ENCODE assay signal across 21 cellular contexts in genomic region chr21:46379691-46380090, GRCh38. TPM values are rescaled to one million over a fixed set of nuclear protein-coding genes. Genes with fewer than 3 reads are reported as not detected.
A peak's percentile ranks its signal among the peaks of the same experiment; 100 is the strongest.
DNase-seq lines count a peak whose midpoint lies in the region; ATAC-seq and TF ChIP-seq lines count a peak whose summit lies in the region.
"Had no signal": no experiment of that assay in that cellular context is flagged by ENCODE, and none has a peak within 500 bp of the region (broad histone marks: within the 10 kb centered on the region; RNA-seq: fewer than 3 reads in every experiment).

No MANE protein-coding gene starts in this region.

- H3K4me3 ChIP-seq in mesenchymal stem cell (ENCODE audit: insufficient read depth in 1 of 2, low read depth in 1 of 2, low read length in 2 of 2), result no peak overlapping the region
- H3K4me3 ChIP-seq in skeletal muscle tissue (ENCODE audit: low read length in 3 of 3), result no peak overlapping the region
- no peak overlapping the region for H3K4me3 ChIP-seq in transverse colon
- H3K4me3 ChIP-seq: SJCRH30 had no signal

- peaks cover 19 to 31% of the 10 kb centered on the region in 2 donors for H3K9me3 Mint-ChIP-seq in activated T-cell treated with anti-CD3 and anti-CD28 coated beads, Interleukin-2, amount 50 U/mL, for 72 hours
- H3K9me3 Mint-ChIP-seq in osteocyte (ENCODE audit: unreplicated experiment), result peaks cover 10% of the 10 kb centered on the region

- H3K27ac ChIP-seq in VCaP (peak overlapping the region; percentile 68), mesenchymal stem cell (ENCODE audit: low read length, poor library complexity, severe bottlenecking) (no peak overlapping the region), skeletal muscle tissue (ENCODE audit: low read depth, low read length) (peak overlapping the region; percentile 96), transverse colon (no peak overlapping the region)
- H3K27ac ChIP-seq: HL-60, KMS-11, SJCRH30 had no signal

- no peak overlapping the region for H2BK120ac ChIP-seq in mesenchymal stem cell (ENCODE audit: low read depth, low read length)

- H3K9ac ChIP-seq in mesenchymal stem cell (ENCODE audit: low read length) (no peak overlapping the region), skeletal muscle tissue (ENCODE audit: low read depth in 1 of 3, low read length in 3 of 3) (peak overlapping the region in 1 of 3 donors; percentile 62)
- H3K9ac ChIP-seq: KMS-11 had no signal

- H3K4me1 Mint-ChIP-seq in activated T-cell treated with anti-CD3 and anti-CD28 coated beads, Interleukin-2, amount 50 U/mL, for 72 hours (ENCODE audit: low read depth), result peaks cover 4% of the 10 kb centered on the region
- H3K4me1 Mint-ChIP-seq in osteocyte (ENCODE audit: unreplicated experiment), result peaks cover 5% of the 10 kb centered on the region

- no peak overlapping the region for H2AFZ ChIP-seq in mesenchymal stem cell (ENCODE audit: low read depth, low read length)

- in situ Hi-C loops in transverse colon (cut with MboI; ENCODE audit: low pct_ligation_motif_present in 1 of 4, low pct_unique_long_range_greater_than_20kb in 1 of 4, low sequenced_read_pairs in 3 of 4), result no loop called here

- H3K18ac ChIP-seq in mesenchymal stem cell (ENCODE audit: low read depth in 1 of 2, low read length in 2 of 2), result no peak overlapping the region

- no peak for TF ChIP-seq EP300 in transverse colon (IDR thresholded peaks at IDR 0.05; ENCODE audit: low read depth)

- H3K27me3 Mint-ChIP-seq in activated T-cell treated with anti-CD3 and anti-CD28 coated beads, Interleukin-2, amount 50 U/mL, for 72 hours (ENCODE audit: low read depth), result no peaks in the 10 kb centered on the region
- no peaks in the 10 kb centered on the region for H3K27me3 Mint-ChIP-seq in osteocyte (ENCODE audit: unreplicated experiment)
- H3K27me3 Mint-ChIP-seq: T-cell had no signal

- H3K27me3 ChIP-seq in mesenchymal stem cell (ENCODE audit: control insufficient read depth in 1 of 2, insufficient read depth in 1 of 2, low read length in 2 of 2), result no peaks in the 10 kb centered on the region
- H3K27me3 ChIP-seq in skeletal muscle tissue (ENCODE audit: control insufficient read depth in 3 of 3, insufficient read depth in 3 of 3, low read length in 3 of 3), result no peaks in the 10 kb centered on the region
- H3K27me3 ChIP-seq in transverse colon, result no peaks in the 10 kb centered on the region
- H3K27me3 ChIP-seq: SJCRH30 had no signal

- peaks cover 23 to 48% of the 10 kb centered on the region in 2 experiments for H3K36me3 ChIP-seq in mesenchymal stem cell (ENCODE audit: control insufficient read depth in 1 of 2, insufficient read depth in 2 of 2, low read depth in 1 of 2, low read length in 2 of 2)
- H3K36me3 ChIP-seq in skeletal muscle tissue (ENCODE audit: control insufficient read depth in 3 of 3, insufficient read depth in 3 of 3, low read length in 3 of 3), result peaks cover 8 to 39% (median 23%) of the 10 kb centered on the region in 3 donors
- H3K36me3 ChIP-seq in transverse colon, result no peaks in the 10 kb centered on the region

- DNase-seq in activated T-cell treated with anti-CD3 and anti-CD28 coated beads, Interleukin-2, amount 50 U/mL, for 72 hours, result no peak
- no peak for DNase-seq in activated T-cell treated with anti-CD3 and anti-CD28 coated beads, Interleukin-2, amount 50 U/mL, for 1 hour
- DNase-seq in mesenchymal stem cell, result no peak
- DNase-seq in transverse colon, result no peak
- DNase-seq in osteocyte (ENCODE audit: extremely low spot score, unreplicated experiment), result no peak
- DNase-seq in NCI-H1048 (lab: John Stamatoyannopoulos, UW), result no peak
- DNase-seq: 8988T, DMS 273 treated with DMSO at 0.1 percent for 48 hours, DND-41, NCI-H1105, NCI-H146, NCI-H2029, NCI-H524 treated with DMSO at 0.1 percent for 48 hours, NCI-H82, SJCRH30, T-cell had no signal

- no peak overlapping the region for H3K4me2 ChIP-seq in mesenchymal stem cell (ENCODE audit: low read length, poor library complexity, severe bottlenecking)
- H3K4me2 ChIP-seq: KMS-11 had no signal

- H3K9me3 ChIP-seq in mesenchymal stem cell (ENCODE audit: control insufficient read depth, low read length), result no peaks in the 10 kb centered on the region
- no peaks in the 10 kb centered on the region for H3K9me3 ChIP-seq in skeletal muscle tissue (ENCODE audit: control insufficient read depth in 3 of 3, low read length in 3 of 3)
- no peaks in the 10 kb centered on the region for H3K9me3 ChIP-seq in transverse colon
- H3K9me3 ChIP-seq: SJCRH30 had no signal

- H2BK12ac ChIP-seq in mesenchymal stem cell (ENCODE audit: low read length in 2 of 2), result no peak overlapping the region

- H3K23ac ChIP-seq in mesenchymal stem cell (ENCODE audit: low read length in 2 of 2), result no peak overlapping the region

- H2AK5ac ChIP-seq in mesenchymal stem cell (ENCODE audit: low read length, severe bottlenecking), result no peak overlapping the region

- H3K4me3 Mint-ChIP-seq in activated T-cell treated with anti-CD3 and anti-CD28 coated beads, Interleukin-2, amount 50 U/mL, for 72 hours, result no peak overlapping the region
- H3K4me3 Mint-ChIP-seq in osteocyte (ENCODE audit: unreplicated experiment), result no peak overlapping the region
- H3K4me3 Mint-ChIP-seq: T-cell had no signal

- ATAC-seq in activated T-cell treated with anti-CD3 and anti-CD28 coated beads, Interleukin-2, amount 50 U/mL, for 72 hours (replicated peaks in 1 of 2), result no peak
- ATAC-seq: Panc1, T-cell had no signal

- no peak overlapping the region for H3K14ac ChIP-seq in mesenchymal stem cell (ENCODE audit: low read length in 2 of 2)

- WGBS in mesenchymal stem cell, result 98% methylated on average over 9 of the region's 9 CpGs
- 96 to 100% methylated on average over 3 to 9 of the region's 9 CpGs for WGBS in transverse colon (ENCODE audit: low coverage in 1 of 2), 2 donors

- H3K4me1 ChIP-seq in mesenchymal stem cell (ENCODE audit: control insufficient read depth, insufficient read depth, low read depth, low read length) (peaks cover 3% of the 10 kb centered on the region), skeletal muscle tissue (ENCODE audit: control insufficient read depth in 3 of 3, insufficient read depth in 3 of 3, low read length in 3 of 3) (peaks cover 31 to 61% (median 48%) of the 10 kb centered on the region in 3 donors), transverse colon (no peaks in the 10 kb centered on the region)

- no peak for TF ChIP-seq POLR2A in transverse colon (IDR thresholded peaks at IDR 0.05)

- TF ChIP-seq CTCF in VCaP (conservative IDR thresholded peaks at IDR 0.05) (no peak), transverse colon (IDR thresholded peaks at IDR 0.05) (no peak), osteocyte (IDR thresholded peaks at IDR 0.05) (no peak)

- no peak overlapping the region for H3K4ac ChIP-seq in mesenchymal stem cell (ENCODE audit: low read depth in 1 of 2, low read length in 2 of 2)

- peaks cover 36 to 47% of the 10 kb centered on the region in 2 donors for H3K36me3 Mint-ChIP-seq in activated T-cell treated with anti-CD3 and anti-CD28 coated beads, Interleukin-2, amount 50 U/mL, for 72 hours (ENCODE audit: insufficient read depth in 2 of 2)
- peaks cover 40% of the 10 kb centered on the region for H3K36me3 Mint-ChIP-seq in osteocyte (ENCODE audit: unreplicated experiment)

- H4K8ac ChIP-seq in mesenchymal stem cell (ENCODE audit: low read length), result peak overlapping the region; percentile 16

- no peak overlapping the region for H4K91ac ChIP-seq in mesenchymal stem cell (ENCODE audit: low read length)

- peaks cover 44% of the 10 kb centered on the region for H3K79me1 ChIP-seq in mesenchymal stem cell (replicated peaks; ENCODE audit: low read length, poor library complexity, severe bottlenecking)

- H3K27ac Mint-ChIP-seq in activated T-cell treated with anti-CD3 and anti-CD28 coated beads, Interleukin-2, amount 50 U/mL, for 72 hours, result peak overlapping the region; percentile 2
- H3K27ac Mint-ChIP-seq in osteocyte (ENCODE audit: unreplicated experiment), result no peak overlapping the region
- H3K27ac Mint-ChIP-seq: T-cell had no signal

- intact Hi-C loops in transverse colon (cut with DNase I; ENCODE audit: low total_unique reads), result no loop called here

- H2BK5ac ChIP-seq in mesenchymal stem cell (ENCODE audit: low read depth, low read length, poor library complexity, severe bottlenecking), result no peak overlapping the region

- H2BK15ac ChIP-seq in mesenchymal stem cell (ENCODE audit: low read depth, poor library complexity, severe bottlenecking), result no peak overlapping the region

RNA-seq across cellular contexts. Expression of gene PCNT, which starts 55.7 kb away (rescaled TPM):
- 10 to 100 TPM; 69.6 to 83.5 TPM for total RNA-seq in activated T-cell treated with anti-CD3 and anti-CD28 coated beads, Interleukin-2, amount 50 U/mL, for 72 hours
- 6.7 TPM for polyA plus RNA-seq in mesenchymal stem cell (2013, experiment 1 of 2)
- polyA plus RNA-seq in mesenchymal stem cell (2013, experiment 2 of 2), result 5.3 TPM
- total RNA-seq in skeletal muscle tissue, result 42.8 TPM
- total RNA-seq in transverse colon, result 100 to 1,000 TPM in 1 of 4 donors, 10 to 100 TPM in 3; 27.6 to 171 (median 63.4) TPM
- 38.9 and 42.5 TPM in 2 replicates for total RNA-seq in osteocyte

RNA-seq across cellular contexts. Expression of gene C21orf58, which starts 56.0 kb away (rescaled TPM):
- total RNA-seq in activated T-cell treated with anti-CD3 and anti-CD28 coated beads, Interleukin-2, amount 50 U/mL, for 72 hours, result 10 to 100 TPM; 37.5 to 39.8 TPM
- 2.0 TPM for polyA plus RNA-seq in mesenchymal stem cell (2013, experiment 1 of 2)
- polyA plus RNA-seq in mesenchymal stem cell (2013, experiment 2 of 2), result 1.7 TPM
- total RNA-seq in skeletal muscle tissue, result 3.1 TPM
- 10 to 100 TPM in 2 of 4 donors, 1 to 10 TPM in 2; 2.5 to 79.8 (median 7.6) TPM for total RNA-seq in transverse colon
- total RNA-seq in osteocyte, result 6.9 and 9.1 TPM in 2 replicates

Comparison
In these comparisons a context has a peak if more than half of its experiments do, and no peak if none do; other contexts are left out.
1. H3K27ac ChIP-seq: peak in VCaP (single experiment) and skeletal muscle tissue (single experiment); none in mesenchymal stem cell (single experiment) and transverse colon (0 of 4).